Comparison of ENCODE assay signal across 8 cellular contexts in the genomic region with DNA sequence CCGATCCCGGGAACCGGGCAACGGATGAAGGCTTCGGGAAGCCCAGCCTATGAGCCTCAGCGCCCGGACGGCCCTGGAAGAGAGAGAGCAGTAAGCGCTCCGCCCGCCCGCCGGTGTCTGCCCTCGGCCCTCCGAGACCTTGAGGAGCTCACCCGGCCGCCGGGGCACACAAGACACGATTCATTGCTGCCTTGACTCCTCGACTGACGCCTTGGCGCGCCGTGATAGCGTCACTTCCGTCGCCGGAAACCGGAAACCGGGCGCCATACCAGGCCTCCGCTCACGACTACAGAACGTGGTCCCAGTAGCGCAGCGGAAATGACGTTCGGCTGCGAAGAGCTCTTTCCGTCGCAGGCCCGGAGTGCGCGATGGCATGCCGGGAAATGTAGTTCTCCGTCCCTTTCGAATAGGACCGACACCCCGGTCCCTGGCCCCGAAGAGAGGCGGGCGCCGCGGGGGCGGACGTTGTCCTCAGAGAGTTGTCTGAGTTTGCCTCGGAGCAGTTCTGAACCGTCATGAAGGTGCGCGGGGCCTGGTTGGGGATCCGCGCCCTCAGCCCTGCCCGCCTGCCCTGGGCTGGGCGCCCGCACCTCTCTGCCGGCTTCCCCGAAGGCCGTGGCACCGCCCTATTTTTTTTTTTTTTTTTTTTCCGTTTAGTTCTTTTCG. TPM values are rescaled to one million over a fixed set of nuclear protein-coding genes. Genes with fewer than 3 reads are reported as not detected.
DNase-seq lines count a peak whose midpoint lies in the region; FAIRE-seq and TF ChIP-seq lines count a peak whose summit lies in the region.

A gene (minus strand): TSS at position 208 of the 666 bp plus-strand sequence. CDS start 24 bp downstream, at position 184.

- in situ Hi-C loops in SK-MEL-5 (cut with HindIII; ENCODE audit: low pct_unique_long_range_greater_than_20kb, low sequenced_read_pairs) = no loop called here

- peak within 1 kb of the TSS; percentile 82 for H3K27ac ChIP-seq in neutrophil

- peak; percentile 42 for FAIRE-seq in frontal cortex (lab: Jason Lieb, UNC)

- H3K4me3 ChIP-seq in neutrophil (ENCODE audit: low read depth in 1 of 2, low read length in 1 of 2) = peak within 1 kb of the TSS; percentile 71 to 91

- peak; percentile 20 for TF ChIP-seq CTCF in neutrophil (IDR thresholded peaks at IDR 0.05)

- DNase-seq in GF-D8 (lab: John Stamatoyannopoulos, UW) = peak; percentile 94
- DNase-seq in HEK293T (ENCODE audit: extremely low spot score) = peak; percentile 97
- peak; percentile 99 for DNase-seq in MV-4-11 (lab: John Stamatoyannopoulos, UW)
- DNase-seq in SK-MEL-5 (ENCODE audit: low read depth, low spot score) = peak; percentile 99
- peak; percentile 99 for DNase-seq in activated naive CD4-positive, alpha-beta T cell treated with anti-CD3 and anti-CD28 coated beads for 36 hours
- peak; percentile 99 to 100 for DNase-seq in frontal cortex (ENCODE audit: low spot score in 2 of 2)
- peak; percentile 100 for DNase-seq in superior temporal gyrus (ENCODE audit: extremely low spot score)

- CTCF ChIA-PET in HEK293T (lab: Yijun Ruan, JAX) = no interaction called here
- CTCF ChIA-PET in activated naive CD4-positive, alpha-beta T cell treated with anti-CD3 and anti-CD28 coated beads for 36 hours (lab: Charles Lee) = interaction anchor here (0.6 to 1.0 kb wide), 3 partner anchors 115 to 290 kb away, joined by 3 to 4 read pairs (median 3); a partner anchor contains a TSS

- POLR2A ChIA-PET in HEK293T (lab: Yijun Ruan, JAX) = interaction anchor here (0.7 to 1.8 kb wide), 19 partner anchors 9 to 362 kb away, joined by 3 to 18 read pairs (median 4); a partner anchor contains a TSS

- H3K4me1 ChIP-seq in neutrophil (ENCODE audit: control insufficient read depth in 1 of 2, insufficient read depth in 1 of 2, low read depth in 1 of 2, low read length in 1 of 2) = peaks cover 13 to 16% of the 10 kb centered on the region in 2 experiments

- H3K27me3 Mint-ChIP-seq in activated naive CD4-positive, alpha-beta T cell treated with anti-CD3 and anti-CD28 coated beads for 36 hours (ENCODE audit: low read depth) = no peaks in the 10 kb centered on the region

- no peaks in the 10 kb centered on the region for H3K27me3 ChIP-seq in neutrophil

- H3K4me1 Mint-ChIP-seq in activated naive CD4-positive, alpha-beta T cell treated with anti-CD3 and anti-CD28 coated beads for 36 hours (ENCODE audit: low read depth) = peaks cover 33% of the 10 kb centered on the region

- no peaks in the 10 kb centered on the region for H3K9me3 Mint-ChIP-seq in activated naive CD4-positive, alpha-beta T cell treated with anti-CD3 and anti-CD28 coated beads for 36 hours

- intact Hi-C loops in activated naive CD4-positive, alpha-beta T cell treated with anti-CD3 and anti-CD28 coated beads for 36 hours (cut with micrococcal nuclease) = loop anchor here (1.0 to 5.0 kb wide), 9 partner anchors 7 to 802 kb away; a partner anchor contains a TSS

- no peaks in the 10 kb centered on the region for H3K36me3 ChIP-seq in neutrophil

- H3K4me3 Mint-ChIP-seq in activated naive CD4-positive, alpha-beta T cell treated with anti-CD3 and anti-CD28 coated beads for 36 hours = peak within 1 kb of the TSS; percentile 80

- H3K36me3 Mint-ChIP-seq in activated naive CD4-positive, alpha-beta T cell treated with anti-CD3 and anti-CD28 coated beads for 36 hours (ENCODE audit: low read depth) = peaks cover 4% of the 10 kb centered on the region

- H3K27ac Mint-ChIP-seq in activated naive CD4-positive, alpha-beta T cell treated with anti-CD3 and anti-CD28 coated beads for 36 hours = peak within 1 kb of the TSS; percentile 96

- H3K9me3 ChIP-seq in neutrophil = no peaks in the 10 kb centered on the region

TF ChIP-seq in HEK293T, 16 proteins besides CTCF, POLR2A, EP300 and RAD21:
- TF ChIP-seq FOXK2 (IDR thresholded peaks at IDR 0.05) = no peak
- no peak for TF ChIP-seq FOXA1 (IDR thresholded peaks at IDR 0.05)
- TF ChIP-seq HDGF (IDR thresholded peaks at IDR 0.05; ENCODE audit: borderline replicate concordance) = no peak
- no peak for TF ChIP-seq BHLHE40 (IDR thresholded peaks at IDR 0.05; ENCODE audit: borderline replicate concordance)
- no peak for TF ChIP-seq NFRKB (IDR thresholded peaks at IDR 0.05)
- no peak for TF ChIP-seq L3MBTL2 (conservative IDR thresholded peaks at IDR 0.05)
- peak; percentile 96 for TF ChIP-seq ELF4 (IDR thresholded peaks at IDR 0.05)
- no peak for TF ChIP-seq SP1 (IDR thresholded peaks at IDR 0.05)
- TF ChIP-seq FOXM1 (IDR thresholded peaks at IDR 0.05; ENCODE audit: borderline replicate concordance) = no peak
- TF ChIP-seq ZNF384 (IDR thresholded peaks at IDR 0.05) = peak; percentile 96
- no peak for TF ChIP-seq CTBP1 (IDR thresholded peaks at IDR 0.05; ENCODE audit: borderline replicate concordance)
- TF ChIP-seq TARDBP (IDR thresholded peaks at IDR 0.05) = no peak
- TF ChIP-seq, protein P1, sequence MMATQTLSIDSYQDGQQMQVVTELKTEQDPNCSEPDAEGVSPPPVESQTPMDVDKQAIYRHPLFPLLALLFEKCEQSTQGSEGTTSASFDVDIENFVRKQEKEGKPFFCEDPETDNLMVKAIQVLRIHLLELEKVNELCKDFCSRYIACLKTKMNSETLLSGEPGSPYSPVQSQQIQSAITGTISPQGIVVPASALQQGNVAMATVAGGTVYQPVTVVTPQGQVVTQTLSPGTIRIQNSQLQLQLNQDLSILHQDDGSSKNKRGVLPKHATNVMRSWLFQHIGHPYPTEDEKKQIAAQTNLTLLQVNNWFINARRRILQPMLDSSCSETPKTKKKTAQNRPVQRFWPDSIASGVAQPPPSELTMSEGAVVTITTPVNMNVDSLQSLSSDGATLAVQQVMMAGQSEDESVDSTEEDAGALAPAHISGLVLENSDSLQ (IDR thresholded peaks at IDR 0.05) = peak; percentile 64

RNA-seq across cellular contexts. Expression of the gene that starts here (rescaled TPM):
- total RNA-seq in SK-MEL-5 (2014; rRNA removed; shearing (Covaris generic)) = 15.1 and 18.0 TPM in 2 replicates
- 16.1 and 21.1 TPM in 2 replicates for polyA plus RNA-seq in SK-MEL-5 (2015; cell fraction: cytosol; rRNA removed)
- polyA plus RNA-seq in SK-MEL-5 (2015; cell fraction: nucleus; rRNA removed) = 18.8 and 24.9 TPM in 2 replicates
- total RNA-seq in activated naive CD4-positive, alpha-beta T cell treated with anti-CD3 and anti-CD28 coated beads for 36 hours = 10 to 100 TPM; 11.2 to 12.2 TPM
- total RNA-seq in frontal cortex = 13.5 TPM

Comparison
In these comparisons a context has a peak if more than half of its experiments do, and no peak if none do; other contexts are left out.
1. Peak in every context shown above with its lines: DNase-seq, H3K4me3 ChIP-seq and H3K27ac ChIP-seq.